In genomic region chr5:176188085-176188484, GRCh38 we compare ENCODE assay signal across 19 cellular contexts.
"Had no signal": no experiment of that assay in that cellular context is flagged by ENCODE, and none has a peak within 500 bp of the region (broad histone marks: within the 10 kb centered on the region; RNA-seq: fewer than 3 reads in every experiment).

No MANE protein-coding gene starts in this region.

- H3K4me3 ChIP-seq: left ventricle myocardium inferior, lung, skin epidermis, stomach, thoracic aorta, tibial artery, uterus had no signal

- H3K27ac ChIP-seq: left ventricle myocardium inferior, parathyroid adenoma, skin epidermis, stomach, thoracic aorta, tibial artery, uterus had no signal

- H3K4me1 ChIP-seq: left ventricle myocardium inferior, parathyroid adenoma, stomach, tibial artery, uterus had no signal

- H3K27me3 ChIP-seq: uterus had no signal

- H3K36me3 ChIP-seq: left ventricle myocardium inferior, stomach, thoracic aorta, tibial artery, uterus had no signal

- H3K9me3 ChIP-seq: left ventricle myocardium inferior, stomach, thoracic aorta, tibial artery, uterus had no signal

- DNase-seq: hypothalamus; left ventricle myocardium inferior; naive thymus-derived CD8-positive, alpha-beta T cell; nucleus accumbens; right cardiac atrium; stimulated activated CD4-positive, alpha-beta T cell treated with anti-CD3 and anti-CD28 coated beads, Interleukin-12 subunit alpha, Interleukin-12 subunit beta, amount 100 ng/mL, for 4 hours; stimulated activated CD4-positive, alpha-beta T cell treated with anti-CD3 and anti-CD28 coated beads, Interleukin-15, amount 100 ng/mL, for 24 hours; stimulated activated CD4-positive, alpha-beta T cell treated with anti-CD3 and anti-CD28 coated beads, Interleukin-2, amount 100 ng/mL, for 24 hours; stimulated activated CD4-positive, alpha-beta T cell treated with anti-CD3 and anti-CD28 coated beads, Interleukin-4, amount 100 ng/mL, for 1 hour; stimulated activated naive B cell treated with anti-CD40 and anti-IgM and Interleukin-4, amounts not matched to agents 10 μg/mL and 1 μg/mL and 100 μg/mL, for 72 hours; stimulated activated naive CD8-positive, alpha-beta T cell treated with anti-CD3 and anti-CD28 coated beads, Interleukin-15, Interleukin-2, amounts not matched to agents 100 U/mL and 50 U/mL, for 24 hours; stomach; tibial artery; trophoblast cell; uterus had no signal
